ENCODE assay signal across 13 cellular contexts in genomic region chr12:4145990-4146859, GRCh38.
DNase-seq lines count a peak whose midpoint lies in the region; ATAC-seq, FAIRE-seq and TF ChIP-seq lines count a peak whose summit lies in the region.
"Had no signal": no experiment of that assay in that cellular context is flagged by ENCODE, and none has a peak within 500 bp of the region (broad histone marks: within the 10 kb centered on the region; RNA-seq: fewer than 3 reads in every experiment).

No MANE protein-coding gene starts in this region.

- BruUV-seq in K562 (replicated peaks; lab: Mats Ljungman, UMichigan), result no TSS peak

- intact Hi-C loops in K562 (cut with micrococcal nuclease), result no loop called here
- intact Hi-C loops in breast epithelium (cut with DNase I; ENCODE audit: low total_unique reads), result no loop called here

- H2AFZ ChIP-seq in K562 (ENCODE audit: low read depth, low read length), result peak overlapping the region; percentile 44; the same call in 1 of the 2 replicates

- H3K27ac Mint-ChIP-seq in activated CD4-positive, alpha-beta T cell treated with anti-CD3 and anti-CD28 coated beads, Interleukin-2, amount 10 ng/mL, durations not matched to agents 7 days and 5 days, result peak overlapping the region; percentile 86
- H3K27ac Mint-ChIP-seq in chondrocyte (ENCODE audit: unreplicated experiment), result no peak overlapping the region

- TF ChIP-seq EP300 in K562 (IDR thresholded peaks at IDR 0.05; ENCODE audit: low read length), result no peak

- TF ChIP-seq POLR2A in GM19193 (IDR thresholded peaks at IDR 0.05; ENCODE audit: extremely low read depth, insufficient read depth, insufficient read length) (peak; percentile 73), K562 (conservative IDR thresholded peaks at IDR 0.05) (no peak), breast epithelium (IDR thresholded peaks at IDR 0.05) (no peak)

- H3K36me3 ChIP-seq in K562 (ENCODE audit: control insufficient read depth, insufficient read depth, low read length), result no peaks in the 10 kb centered on the region
- no peaks in the 10 kb centered on the region for H3K36me3 ChIP-seq in breast epithelium
- H3K36me3 ChIP-seq: ascending aorta, esophagus squamous epithelium, left lung had no signal

- in situ Hi-C loops in K562 (cut with MboI), result no loop called here

- H3K4me3 ChIP-seq in K562 (no peak overlapping the region), breast epithelium (no peak overlapping the region)
- H3K4me3 ChIP-seq: ascending aorta, esophagus squamous epithelium, left lung, psoas muscle, SK-N-MC had no signal

- CTCF ChIA-PET in activated CD4-positive, alpha-beta T cell treated with anti-CD3 and anti-CD28 coated beads, Interleukin-2, amount 10 ng/mL, durations not matched to agents 7 days and 5 days (lab: Charles Lee), result interaction anchor here (0.9 to 5.5 kb wide), 8 partner anchors 9 to 148 kb away, joined by 3 to 29 read pairs (median 4); partner anchors contain the start of gene CCND2
- CTCF ChIA-PET in K562 (lab: Yijun Ruan, JAX; ENCODE audit: low intra/inter-chr PET ratio), result no interaction called here

- WGBS in K562 (ENCODE audit: insufficient coverage, low coverage, missing lambda C conversion rate), result 10% methylated on average over 13 of the region's 15 CpGs

- H3K27me3 ChIP-seq in K562 (ENCODE audit: control insufficient read depth in 2 of 2, insufficient read depth in 2 of 2, low read length in 2 of 2) (no peaks in the 10 kb centered on the region), breast epithelium (peaks cover 0 to 4% of the 10 kb centered on the region in 2 donors)
- H3K27me3 ChIP-seq: ascending aorta, left lung had no signal

- no peak for ATAC-seq in K562
- ATAC-seq: left lung, psoas muscle had no signal

- DNase-seq in activated CD4-positive, alpha-beta T cell treated with anti-CD3 and anti-CD28 coated beads, Interleukin-2, amount 10 ng/mL, durations not matched to agents 7 days and 5 days, result peak; percentile 40
- no peak for DNase-seq in K562 (ENCODE audit: extremely low read depth in 1 of 4, low spot score in 3 of 4)
- DNase-seq in stimulated activated CD4-positive, alpha-beta T cell treated with anti-CD3 and anti-CD28 coated beads, TNF-alpha, amount 100 ng/mL, for 4 hours (ENCODE audit: low read depth in 3 of 3), result peak; percentile 24 to 46 (median 46)
- no peak for DNase-seq in frontal cortex (ENCODE audit: low spot score in 2 of 2)
- DNase-seq in chondrocyte (ENCODE audit: low spot score), result no peak
- DNase-seq in NCI-H187 treated with DMSO at 0.1 percent for 48 hours (lab: John Stamatoyannopoulos, UW), result no peak
- DNase-seq in breast epithelium (ENCODE audit: low spot score in 2 of 2), result no peak
- DNase-seq: esophagus squamous epithelium, left lung, psoas muscle had no signal

- POLR2A ChIA-PET in activated CD4-positive, alpha-beta T cell treated with anti-CD3 and anti-CD28 coated beads, Interleukin-2, amount 10 ng/mL, durations not matched to agents 7 days and 5 days (lab: Charles Lee), result interaction anchor here (0.6 to 1.0 kb wide), 2 partner anchors 19 to 123 kb away, joined by 4 to 8 read pairs; no protein-coding TSS in a partner anchor
- POLR2A ChIA-PET in K562 (lab: Yijun Ruan, JAX), result interaction anchor here (0.7 kb wide), 1 partner anchor 30 kb away, joined by 4 read pairs; no protein-coding TSS in a partner anchor

- H3K4me1 ChIP-seq in K562 (replicated peaks in 1 of 2; ENCODE audit: control insufficient read depth in 2 of 2, insufficient read depth in 2 of 2, low read length in 2 of 2) (peaks cover 0 to 11% of the 10 kb centered on the region in 2 experiments; a peak in 4 of 5 replicates), breast epithelium (no peaks in the 10 kb centered on the region)
- H3K4me1 ChIP-seq: ascending aorta, psoas muscle had no signal

- TF ChIP-seq CTCF in K562 (IDR thresholded peaks at IDR 0.05 in 2 of 3, conservative IDR thresholded peaks at IDR 0.05 in 1 of 3; ENCODE audit: insufficient read depth in 2 of 3, low read depth in 1 of 3, low read length in 3 of 3) (no peak), chondrocyte (IDR thresholded peaks at IDR 0.05) (no peak), breast epithelium (IDR thresholded peaks at IDR 0.05) (no peak)

- H3K9me3 Mint-ChIP-seq in activated CD4-positive, alpha-beta T cell treated with anti-CD3 and anti-CD28 coated beads, Interleukin-2, amount 10 ng/mL, durations not matched to agents 7 days and 5 days, result peaks cover 9% of the 10 kb centered on the region
- H3K9me3 Mint-ChIP-seq in chondrocyte (ENCODE audit: low read depth), result peaks cover 13% of the 10 kb centered on the region

- peak overlapping the region; percentile 24 for H3K4me3 Mint-ChIP-seq in activated CD4-positive, alpha-beta T cell treated with anti-CD3 and anti-CD28 coated beads, Interleukin-2, amount 10 ng/mL, durations not matched to agents 7 days and 5 days
- H3K4me3 Mint-ChIP-seq in chondrocyte (ENCODE audit: unreplicated experiment), result no peak overlapping the region

- no peak overlapping the region for H3K9ac ChIP-seq in K562 (ENCODE audit: insufficient read depth in 1 of 2, low read depth in 2 of 2, low read length in 2 of 2)

- H4K20me1 ChIP-seq in K562 (replicated peaks; ENCODE audit: control insufficient read depth, insufficient read depth, low read length), result no peaks in the 10 kb centered on the region

- FAIRE-seq in K562 (lab: Jason Lieb, UNC) (no peak), frontal cortex (lab: Jason Lieb, UNC) (no peak)

- H3K36me3 Mint-ChIP-seq in activated CD4-positive, alpha-beta T cell treated with anti-CD3 and anti-CD28 coated beads, Interleukin-2, amount 10 ng/mL, durations not matched to agents 7 days and 5 days (ENCODE audit: low read depth), result peaks cover 18% of the 10 kb centered on the region
- H3K36me3 Mint-ChIP-seq in chondrocyte (ENCODE audit: low read depth), result no peaks in the 10 kb centered on the region

- H3K27me3 Mint-ChIP-seq in activated CD4-positive, alpha-beta T cell treated with anti-CD3 and anti-CD28 coated beads, Interleukin-2, amount 10 ng/mL, durations not matched to agents 7 days and 5 days, result no peaks in the 10 kb centered on the region
- H3K27me3 Mint-ChIP-seq in chondrocyte (ENCODE audit: low read depth), result peaks cover 44% of the 10 kb centered on the region

- H3K9me1 ChIP-seq in K562 (ENCODE audit: control insufficient read depth, insufficient read depth, low read length), result no peaks in the 10 kb centered on the region

- no peak for TF ChIP-seq RAD21 in K562 (CRISPR knock-in tag; conservative IDR thresholded peaks at IDR 0.05 in 1 of 2, IDR thresholded peaks at IDR 0.05 in 1 of 2)

- peaks cover 88% of the 10 kb centered on the region for H3K4me1 Mint-ChIP-seq in activated CD4-positive, alpha-beta T cell treated with anti-CD3 and anti-CD28 coated beads, Interleukin-2, amount 10 ng/mL, durations not matched to agents 7 days and 5 days
- H3K4me1 Mint-ChIP-seq in chondrocyte (ENCODE audit: low read depth), result no peaks in the 10 kb centered on the region

- H3K27ac ChIP-seq in K562 (ENCODE audit: extremely low read depth, low read depth, low read length), result no peak overlapping the region
- H3K27ac ChIP-seq in breast epithelium, result no peak overlapping the region
- H3K27ac ChIP-seq: ascending aorta, esophagus squamous epithelium, left lung, psoas muscle, SK-N-MC had no signal

- H3K9me3 ChIP-seq in K562 (replicated peaks; ENCODE audit: control insufficient read depth, insufficient read depth, low read depth, low read length), result no peaks in the 10 kb centered on the region
- no peaks in the 10 kb centered on the region for H3K9me3 ChIP-seq in breast epithelium
- H3K9me3 ChIP-seq: ascending aorta, esophagus squamous epithelium, left lung, psoas muscle had no signal

- H3K4me2 ChIP-seq in K562 (ENCODE audit: insufficient read depth, low read length), result no peak overlapping the region

- no peaks in the 10 kb centered on the region for H3K79me2 ChIP-seq in K562 (ENCODE audit: control insufficient read depth, insufficient read depth, low read length)

TF ChIP-seq in K562, 482 proteins besides CTCF, POLR2A, EP300 and RAD21:
- peak; percentile 29; the same call in 1 of the 2 replicates for TF ChIP-seq PKNOX1 (IDR thresholded peaks at IDR 0.05)
- no peak for TF ChIP-seq CHD1 (IDR thresholded peaks at IDR 0.05; ENCODE audit: low read length)
- no peak for TF ChIP-seq BRD4 (IDR thresholded peaks at IDR 0.05)
- peak; percentile 23 to 41; a peak in 2 of 4 replicates for TF ChIP-seq NRF1 (conservative IDR thresholded peaks at IDR 0.05 in 1 of 2, IDR thresholded peaks at IDR 0.05 in 1 of 2)
- TF ChIP-seq BRD9 (IDR thresholded peaks at IDR 0.05; ENCODE audit: low read depth, partially characterized antibody), result no peak
- TF ChIP-seq HNRNPLL (IDR thresholded peaks at IDR 0.05; ENCODE audit: low read depth, low read length, poor library complexity, severe bottlenecking), result peak; percentile 80
- TF ChIP-seq DMBX1 (CRISPR knock-in tag; IDR thresholded peaks at IDR 0.05; ENCODE audit: borderline replicate concordance), result no peak
- TF ChIP-seq CEBPB (tag; IDR thresholded peaks at IDR 0.05), result no peak
- TF ChIP-seq NFYB (IDR thresholded peaks at IDR 0.05; ENCODE audit: extremely low read depth, insufficient read length), result no peak

Comparison
In these comparisons a context has a peak if more than half of its experiments do, and no peak if none do; other contexts are left out.
1. DNase-seq: peak in activated CD4-positive, alpha-beta T cell treated with anti-CD3 and anti-CD28 coated beads, Interleukin-2, amount 10 ng/mL, durations not matched to agents 7 days and 5 days (single experiment) and stimulated activated CD4-positive, alpha-beta T cell treated with anti-CD3 and anti-CD28 coated beads, TNF-alpha, amount 100 ng/mL, for 4 hours (3 of 3); none in K562 (0 of 4), frontal cortex (0 of 2), chondrocyte (single experiment), NCI-H187 treated with DMSO at 0.1 percent for 48 hours (single experiment) and breast epithelium (0 of 2).